In the genomic region with DNA sequence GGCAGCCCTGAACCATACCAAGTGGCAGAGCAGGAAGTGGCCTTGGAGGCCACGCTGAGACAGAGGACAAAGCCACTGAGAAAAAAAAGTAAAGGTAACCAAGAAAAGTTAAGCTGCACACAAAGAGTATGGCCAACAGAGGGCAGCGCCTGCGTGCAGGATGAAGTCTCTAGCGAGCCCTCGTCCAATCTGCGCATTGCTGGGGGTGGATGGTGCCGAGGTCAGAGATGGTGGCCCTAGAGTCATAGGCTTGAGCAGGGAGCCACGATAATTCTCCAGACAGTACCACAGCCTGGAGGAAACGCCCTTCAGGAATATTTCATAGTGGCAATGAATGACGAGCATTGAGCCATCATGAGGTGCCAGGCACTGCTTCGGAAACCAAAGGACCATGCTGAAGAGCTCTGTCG, we compare ENCODE assay signal across 8 cellular contexts. TPM values are rescaled to one million over a fixed set of nuclear protein-coding genes. Genes with fewer than 3 reads are reported as not detected.
DNase-seq lines count a peak whose midpoint lies in the region; ATAC-seq and TF ChIP-seq lines count a peak whose summit lies in the region.

No MANE protein-coding gene starts in this region.

- no peaks in the 10 kb centered on the region for H3K9me3 ChIP-seq in CD4-positive, alpha-beta T cell (ENCODE audit: control insufficient read depth, low read length)
- H3K9me3 ChIP-seq in body of pancreas, result no peaks in the 10 kb centered on the region

- peaks cover 59% of the 10 kb centered on the region for H3K36me3 Mint-ChIP-seq in CD4-positive, alpha-beta T cell (ENCODE audit: low read depth)

- POLR2A ChIA-PET in CD4-positive, alpha-beta T cell (lab: Charles Lee), result interaction anchor here (1.0 to 2.1 kb wide), 5 partner anchors 12 to 45 kb away, joined by 3 to 6 read pairs (median 6); a partner anchor contains a TSS

- peak; percentile 80 for ATAC-seq in CD4-positive, alpha-beta T cell (ENCODE audit: poor library complexity)
- ATAC-seq in GM19328 (IDR thresholded peaks at IDR 0.05; ENCODE audit: unreplicated experiment) (peak; percentile 67), body of pancreas (peak; percentile 82)

- peak in 7 of 10 experiments; percentile 31 to 61 (median 40) for DNase-seq in CD4-positive, alpha-beta T cell
- DNase-seq in RPMI7951 (ENCODE audit: low read depth) (peak; percentile 14), body of pancreas (peak; percentile 81 to 88 (median 84)), iris pigment epithelial cell (ENCODE audit: low read depth) (peak; percentile 44), T-helper 9 cell (no peak)
- DNase-seq in stimulated activated CD4-positive, alpha-beta T cell treated with anti-CD3 and anti-CD28 coated beads, Interleukin-15, amount 100 ng/mL, for 24 hours, result peak; percentile 70

- whole genome bisulfite sequencing in body of pancreas, 2 donors, result 16 to 17% methylated on average over 10 to 12 of the region's 12 CpGs

- H3K36me3 ChIP-seq in body of pancreas (replicated peaks in 1 of 2; ENCODE audit: insufficient read depth in 1 of 2, low read depth in 2 of 2), result no peaks in the 10 kb centered on the region

- intact Hi-C loops in CD4-positive, alpha-beta T cell (cut with DNase I, micrococcal nuclease), result loop anchor here (2.0 to 10.0 kb wide), 4 partner anchors 77 to 394 kb away; no protein-coding TSS in a partner anchor
- intact Hi-C loops in body of pancreas (cut with DNase I), result no loop called here

- no peak overlapping the region for H3K4me3 Mint-ChIP-seq in CD4-positive, alpha-beta T cell

- no peaks in the 10 kb centered on the region for H3K9me3 Mint-ChIP-seq in CD4-positive, alpha-beta T cell

- H3K27me3 Mint-ChIP-seq in CD4-positive, alpha-beta T cell, result no peaks in the 10 kb centered on the region

- no peaks in the 10 kb centered on the region for H3K27me3 ChIP-seq in CD4-positive, alpha-beta T cell (ENCODE audit: control insufficient read depth, insufficient read depth, low read length)
- no peaks in the 10 kb centered on the region for H3K27me3 ChIP-seq in body of pancreas

- peaks cover 69% of the 10 kb centered on the region for H3K4me1 ChIP-seq in body of pancreas

- H3K27ac ChIP-seq in CD4-positive, alpha-beta T cell (ENCODE audit: low read depth, low read length), result no peak overlapping the region
- H3K27ac ChIP-seq in body of pancreas, result peak overlapping the region; percentile 40 to 85 (median 70)

- peaks cover 11% of the 10 kb centered on the region for H3K4me1 Mint-ChIP-seq in CD4-positive, alpha-beta T cell (ENCODE audit: low read depth)

- peak; percentile 76 for TF ChIP-seq CTCF in CD4-positive, alpha-beta T cell (IDR thresholded peaks at IDR 0.05)
- TF ChIP-seq CTCF in LNCAP (IDR thresholded peaks at IDR 0.05) (peak; percentile 78), body of pancreas (IDR thresholded peaks at IDR 0.05) (peak; percentile 52 to 94 (median 78))

- TF ChIP-seq POLR2A in body of pancreas (IDR thresholded peaks at IDR 0.05), result no peak

- no peak overlapping the region for H3K27ac Mint-ChIP-seq in CD4-positive, alpha-beta T cell

- H3K4me3 ChIP-seq in body of pancreas, result no peak overlapping the region

- CTCF ChIA-PET in CD4-positive, alpha-beta T cell (lab: Charles Lee), result interaction anchor here (0.5 to 1.6 kb wide), 13 partner anchors 9 to 357 kb away, joined by 3 to 8 read pairs (median 3); no protein-coding TSS in a partner anchor

RNA-seq across cellular contexts. Expression of a gene that starts 9.7 kb away (rescaled TPM):
- 10 to 100 TPM; 23.2 to 24.9 TPM for total RNA-seq in CD4-positive, alpha-beta T cell
- 34.5 and 61.5 TPM in 2 replicates for total RNA-seq in RPMI7951 (2014; rRNA removed; shearing (Covaris generic))
- total RNA-seq in body of pancreas, result 10 to 100 TPM; 24.1 TPM

RNA-seq across cellular contexts. Expression of a gene that starts 45.3 kb away (rescaled TPM):
- 10 to 100 TPM; 25.6 to 26.6 TPM for total RNA-seq in CD4-positive, alpha-beta T cell
- total RNA-seq in RPMI7951 (2014; rRNA removed; shearing (Covaris generic)), result 2.2 and 3.9 TPM in 2 replicates
- total RNA-seq in body of pancreas, result 10 to 100 TPM; 10.9 to 18.8 TPM
